8 cellular contexts compared by ENCODE assay signal in genomic region chr13:30395192-30396158, GRCh38. TPM values are rescaled to one million over a fixed set of nuclear protein-coding genes. Genes with fewer than 3 reads are reported as not detected.
DNase-seq lines count a peak whose midpoint lies in the region; ATAC-seq and TF ChIP-seq lines count a peak whose summit lies in the region.

No MANE protein-coding gene starts in this region.

- H3K36me3 Mint-ChIP-seq in activated naive CD8-positive, alpha-beta T cell treated with anti-CD3 and anti-CD28 coated beads for 36 hours: no peaks in the 10 kb centered on the region
- H3K36me3 Mint-ChIP-seq in glutamatergic neuron (ENCODE audit: unreplicated experiment): no peaks in the 10 kb centered on the region

- H3K4me3 ChIP-seq in DND-41 (ENCODE audit: low read depth in 1 of 2, low read length in 2 of 2) (peak overlapping the region; percentile 31 to 63), SJSA1 (peak overlapping the region; percentile 36), tibial nerve (peak overlapping the region; percentile 43 to 73 (median 59))

- peak overlapping the region; percentile 88 for H3K9ac ChIP-seq in DND-41 (ENCODE audit: low read depth, low read length)

- H3K4me3 Mint-ChIP-seq in activated naive CD8-positive, alpha-beta T cell treated with anti-CD3 and anti-CD28 coated beads for 36 hours: peak overlapping the region; percentile 81
- peak overlapping the region; percentile 97 for H3K4me3 Mint-ChIP-seq in glutamatergic neuron (ENCODE audit: unreplicated experiment)

- peak; percentile 86 for DNase-seq in DND-41
- peak; percentile 42 for DNase-seq in GOT3 (lab: John Stamatoyannopoulos, UW)
- peak; percentile 87 for DNase-seq in LoVo (ENCODE audit: low spot score)
- DNase-seq in SJSA1 (ENCODE audit: low read depth in 1 of 2, low spot score in 2 of 2): peak; percentile 64 to 75
- peak; percentile 65 for DNase-seq in activated naive CD8-positive, alpha-beta T cell treated with anti-CD3 and anti-CD28 coated beads for 36 hours
- peak; percentile 56 for DNase-seq in glutamatergic neuron
- peak; percentile 81 for DNase-seq in occipital lobe (lab: John Stamatoyannopoulos, UW)
- peak; percentile 93 to 98 for DNase-seq in tibial nerve (ENCODE audit: low spot score in 2 of 2)

- no peaks in the 10 kb centered on the region for H3K27me3 Mint-ChIP-seq in activated naive CD8-positive, alpha-beta T cell treated with anti-CD3 and anti-CD28 coated beads for 36 hours
- no peaks in the 10 kb centered on the region for H3K27me3 Mint-ChIP-seq in glutamatergic neuron (ENCODE audit: unreplicated experiment)

- H3K27me3 ChIP-seq in DND-41 (ENCODE audit: insufficient read depth, low read length, poor library complexity) (no peaks in the 10 kb centered on the region), SJSA1 (replicated peaks) (no peaks in the 10 kb centered on the region), tibial nerve (no peaks in the 10 kb centered on the region)

- peak overlapping the region; percentile 98 for H3K27ac ChIP-seq in DND-41 (ENCODE audit: low read length)
- peak overlapping the region; percentile 45 for H3K27ac ChIP-seq in SJSA1
- peak overlapping the region; percentile 78 to 94 (median 91) for H3K27ac ChIP-seq in tibial nerve

- peak; percentile 33 to 39 for TF ChIP-seq POLR2A in tibial nerve (IDR thresholded peaks at IDR 0.05)

- no peaks in the 10 kb centered on the region for H3K9me3 Mint-ChIP-seq in activated naive CD8-positive, alpha-beta T cell treated with anti-CD3 and anti-CD28 coated beads for 36 hours
- H3K9me3 Mint-ChIP-seq in glutamatergic neuron (ENCODE audit: unreplicated experiment): no peaks in the 10 kb centered on the region

- no peaks in the 10 kb centered on the region for H3K79me2 ChIP-seq in DND-41 (ENCODE audit: insufficient read depth, low read length)

- 2 to 5% methylated on average over 19 of the region's 19 CpGs for WGBS in tibial nerve, 2 donors

- H3K4me1 ChIP-seq in DND-41 (ENCODE audit: insufficient read depth, low read length): peaks cover 39% of the 10 kb centered on the region
- H3K4me1 ChIP-seq in SJSA1 (replicated peaks): no peaks in the 10 kb centered on the region
- H3K4me1 ChIP-seq in tibial nerve: peaks cover 0 to 9% (median 2%) of the 10 kb centered on the region in 4 donors

- no peak for TF ChIP-seq CTCF in DND-41 (IDR thresholded peaks at IDR 0.05; ENCODE audit: borderline replicate concordance, extremely low read depth, low read length, poor library complexity, severe bottlenecking)
- no peak for TF ChIP-seq CTCF in glutamatergic neuron (IDR thresholded peaks at IDR 0.05; ENCODE audit: partially characterized antibody, unreplicated experiment)
- no peak for TF ChIP-seq CTCF in tibial nerve (IDR thresholded peaks at IDR 0.05)

- H2AFZ ChIP-seq in DND-41 (ENCODE audit: low read depth, low read length): peak overlapping the region; percentile 81

- H3K4me1 Mint-ChIP-seq in activated naive CD8-positive, alpha-beta T cell treated with anti-CD3 and anti-CD28 coated beads for 36 hours: peaks cover 31% of the 10 kb centered on the region
- no peaks in the 10 kb centered on the region for H3K4me1 Mint-ChIP-seq in glutamatergic neuron (ENCODE audit: low read depth, unreplicated experiment)

- peak; percentile 80 to 90 for TF ChIP-seq EP300 in tibial nerve (IDR thresholded peaks at IDR 0.05)

- H3K36me3 ChIP-seq in DND-41 (ENCODE audit: insufficient read depth, low read length) (no peaks in the 10 kb centered on the region), SJSA1 (no peaks in the 10 kb centered on the region), tibial nerve (no peaks in the 10 kb centered on the region)

- H3K9me3 ChIP-seq in DND-41 (ENCODE audit: insufficient read depth, low read length, severe bottlenecking) (no peaks in the 10 kb centered on the region), SJSA1 (replicated peaks) (no peaks in the 10 kb centered on the region), tibial nerve (no peaks in the 10 kb centered on the region)

- peak overlapping the region; percentile 82 for H3K4me2 ChIP-seq in DND-41 (ENCODE audit: insufficient read depth, low read length)

- H4K20me1 ChIP-seq in DND-41 (ENCODE audit: insufficient read depth, low read length): no peaks in the 10 kb centered on the region

- H3K27ac Mint-ChIP-seq in activated naive CD8-positive, alpha-beta T cell treated with anti-CD3 and anti-CD28 coated beads for 36 hours: peak overlapping the region; percentile 89
- peak overlapping the region; percentile 52 for H3K27ac Mint-ChIP-seq in glutamatergic neuron (ENCODE audit: unreplicated experiment)

- ATAC-seq in DND-41 (ENCODE audit: insufficient read depth, low read depth): peak; percentile 82

RNA-seq across cellular contexts. Expression of gene UBE2L5, which starts 26.8 kb away (rescaled TPM):
- total RNA-seq in SJSA1 (2014; rRNA removed; shearing (Covaris generic)): not detected in 2 replicates
- total RNA-seq in activated naive CD8-positive, alpha-beta T cell treated with anti-CD3 and anti-CD28 coated beads for 36 hours: not detected
- total RNA-seq in glutamatergic neuron (ENCODE audit: unreplicated experiment) (not detected), occipital lobe (not detected), tibial nerve (not detected)

Comparison
In these comparisons a context has a peak if more than half of its experiments do, and no peak if none do; other contexts are left out.
1. Peak in every context shown above with its lines: DNase-seq, ATAC-seq, H3K4me3 ChIP-seq and H3K27ac ChIP-seq.
2. DNase-seq: peak in every context shown above with its lines; median percentile 96 in tibial nerve; 87 in LoVo; 86 in DND-41; 81 in occipital lobe; 70 in SJSA1; 65 in activated naive CD8-positive, alpha-beta T cell treated with anti-CD3 and anti-CD28 coated beads for 36 hours; 56 in glutamatergic neuron; 42 in GOT3.
3. H3K27ac ChIP-seq: peak in every context shown above with its lines; median percentile 98 in DND-41; 91 in tibial nerve; 45 in SJSA1.